In the genomic region with DNA sequence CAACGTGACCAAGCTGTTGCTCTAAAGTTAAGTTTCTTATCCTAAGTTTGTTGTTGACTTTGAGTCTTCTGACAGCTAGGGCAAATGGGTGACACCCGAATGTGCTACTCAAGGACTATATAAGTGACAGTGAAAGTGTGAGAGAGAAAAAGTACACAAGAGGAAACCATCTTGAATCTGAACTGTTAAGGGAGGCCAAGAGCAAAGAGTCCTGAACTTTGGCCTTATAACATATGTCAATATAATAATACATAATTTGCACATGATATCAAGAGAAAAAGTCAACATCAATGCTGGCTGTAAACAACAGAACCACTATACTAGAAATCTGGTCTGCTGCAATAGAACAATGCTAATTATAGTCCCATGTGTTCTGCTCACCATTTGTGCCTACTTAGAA, we compare ENCODE assay signal across 27 cellular contexts.
"Had no signal": no experiment of that assay in that cellular context is flagged by ENCODE, and none has a peak within 500 bp of the region (broad histone marks: within the 10 kb centered on the region; RNA-seq: fewer than 3 reads in every experiment).

No MANE protein-coding gene starts in this region.

- H3K9me3 Mint-ChIP-seq: activated CD4-positive, alpha-beta memory T cell treated with anti-CD3 and anti-CD28 coated beads, Interleukin-2, amount 10 ng/mL, durations not matched to agents 7 days and 5 days; activated CD4-positive, alpha-beta T cell treated with anti-CD3 and anti-CD28 coated beads, Interleukin-2, amount 10 ng/mL, durations not matched to agents 7 days and 5 days; activated naive CD4-positive, alpha-beta T cell treated with anti-CD3 and anti-CD28 coated beads, Interleukin-2, amount 10 ng/mL, durations not matched to agents 7 days and 5 days; activated naive CD8-positive, alpha-beta T cell treated with anti-CD3 and anti-CD28 coated beads for 36 hours; activated T-cell treated with anti-CD3 and anti-CD28 coated beads, Interleukin-2, amount 50 U/mL, for 72 hours; activated T-helper 2 cell treated with anti-CD3 and anti-CD28 coated beads, Interferon-gamma antibody, Interleukin-2, Interleukin-4, amounts not matched to agents 10 μg/mL and 5 μg/mL and 100 μg/mL, durations not matched to agents 14 hours and 24 hours and 36 hours; T-cell; WTC11 had no signal

- H3K27ac ChIP-seq: brain microvascular endothelial cell, cardiac muscle cell, SK-N-MC had no signal

- DNase-seq: activated CD4-positive, alpha-beta memory T cell treated with anti-CD3 and anti-CD28 coated beads, Interleukin-2, amount 10 ng/mL, durations not matched to agents 7 days and 5 days; activated CD4-positive, alpha-beta T cell treated with anti-CD3 and anti-CD28 coated beads, Interleukin-2, amount 10 ng/mL, durations not matched to agents 7 days and 5 days; activated CD4-positive, CD25-positive, alpha-beta regulatory T cell treated with anti-CD3 and anti-CD28 coated beads, Interleukin-2, amount 50 U/mL, for 72 hours; activated CD8-positive, alpha-beta memory T cell treated with anti-CD3 and anti-CD28 coated beads, Interleukin-2, amount 50 U/mL, for 4 hours; activated gamma-delta T cell treated with Interleukin-2 at 50 U/mL for 16 hours; activated naive CD4-positive, alpha-beta T cell treated with anti-CD3 and anti-CD28 coated beads, Interleukin-2, amount 10 ng/mL, durations not matched to agents 7 days and 5 days; activated naive CD8-positive, alpha-beta T cell treated with anti-CD3 and anti-CD28 coated beads for 36 hours; activated T-cell treated with anti-CD3 and anti-CD28 coated beads, Interleukin-2, amount 50 U/mL, for 72 hours; brain microvascular endothelial cell; Kasumi-1; NCI-H1048; NCI-H146; NCI-H2029; NCI-H2107; NCI-H2171 treated with DMSO at 0.1 percent for 48 hours; NCI-H226; NCI-H526; NCI-H82; NK-92 treated with Interleukin-12 subunit alpha and Interleukin-12 subunit beta, amount 100 ng/mL, for 24 hours; RPMI8226; T-cell had no signal

- H3K4me3 ChIP-seq: cardiac muscle cell, SK-N-MC had no signal

- ATAC-seq: activated T-cell treated with anti-CD3 and anti-CD28 coated beads, Interleukin-2, amount 50 U/mL, for 72 hours; Panc1; Right ventricle myocardium inferior; T-cell; WTC11 had no signal

- H3K27ac Mint-ChIP-seq: activated CD4-positive, alpha-beta memory T cell treated with anti-CD3 and anti-CD28 coated beads, Interleukin-2, amount 10 ng/mL, durations not matched to agents 7 days and 5 days; activated CD4-positive, alpha-beta T cell treated with anti-CD3 and anti-CD28 coated beads, Interleukin-2, amount 10 ng/mL, durations not matched to agents 7 days and 5 days; activated naive CD4-positive, alpha-beta T cell treated with anti-CD3 and anti-CD28 coated beads, Interleukin-2, amount 10 ng/mL, durations not matched to agents 7 days and 5 days; activated naive CD8-positive, alpha-beta T cell treated with anti-CD3 and anti-CD28 coated beads for 36 hours; activated T-cell treated with anti-CD3 and anti-CD28 coated beads, Interleukin-2, amount 50 U/mL, for 72 hours; activated T-helper 2 cell treated with anti-CD3 and anti-CD28 coated beads, Interferon-gamma antibody, Interleukin-2, Interleukin-4, amounts not matched to agents 10 μg/mL and 5 μg/mL and 100 μg/mL, durations not matched to agents 14 hours and 24 hours and 36 hours; T-cell; WTC11 had no signal

- H3K36me3 Mint-ChIP-seq: WTC11 had no signal

- H3K27me3 ChIP-seq: brain microvascular endothelial cell, cardiac muscle cell had no signal

- H3K4me3 Mint-ChIP-seq: activated CD4-positive, alpha-beta memory T cell treated with anti-CD3 and anti-CD28 coated beads, Interleukin-2, amount 10 ng/mL, durations not matched to agents 7 days and 5 days; activated CD4-positive, alpha-beta T cell treated with anti-CD3 and anti-CD28 coated beads, Interleukin-2, amount 10 ng/mL, durations not matched to agents 7 days and 5 days; activated naive CD4-positive, alpha-beta T cell treated with anti-CD3 and anti-CD28 coated beads, Interleukin-2, amount 10 ng/mL, durations not matched to agents 7 days and 5 days; activated naive CD8-positive, alpha-beta T cell treated with anti-CD3 and anti-CD28 coated beads for 36 hours; activated T-cell treated with anti-CD3 and anti-CD28 coated beads, Interleukin-2, amount 50 U/mL, for 72 hours; T-cell; WTC11 had no signal

- H3K27me3 Mint-ChIP-seq: activated CD4-positive, alpha-beta memory T cell treated with anti-CD3 and anti-CD28 coated beads, Interleukin-2, amount 10 ng/mL, durations not matched to agents 7 days and 5 days; activated CD4-positive, alpha-beta T cell treated with anti-CD3 and anti-CD28 coated beads, Interleukin-2, amount 10 ng/mL, durations not matched to agents 7 days and 5 days; activated naive CD4-positive, alpha-beta T cell treated with anti-CD3 and anti-CD28 coated beads, Interleukin-2, amount 10 ng/mL, durations not matched to agents 7 days and 5 days; activated naive CD8-positive, alpha-beta T cell treated with anti-CD3 and anti-CD28 coated beads for 36 hours; T-cell had no signal

- H3K36me3 ChIP-seq: brain microvascular endothelial cell, cardiac muscle cell had no signal

- H3K4me1 Mint-ChIP-seq: activated naive CD4-positive, alpha-beta T cell treated with anti-CD3 and anti-CD28 coated beads, Interleukin-2, amount 10 ng/mL, durations not matched to agents 7 days and 5 days; activated naive CD8-positive, alpha-beta T cell treated with anti-CD3 and anti-CD28 coated beads for 36 hours had no signal
